In genomic region chr20:19120011-19120410, GRCh38 we compare ENCODE assay signal across 19 cellular contexts.
A peak's percentile ranks its signal among the peaks of the same experiment; 100 is the strongest.
DNase-seq lines count a peak whose midpoint lies in the region; ATAC-seq, FAIRE-seq and TF ChIP-seq lines count a peak whose summit lies in the region.
"Had no signal": no experiment of that assay in that cellular context is flagged by ENCODE, and none has a peak within 500 bp of the region (broad histone marks: within the 10 kb centered on the region; RNA-seq: fewer than 3 reads in every experiment).

No MANE protein-coding gene starts in this region.

- TF ChIP-seq EP300 in esophagus muscularis mucosa (IDR thresholded peaks at IDR 0.05): no peak

- H3K27me3 ChIP-seq in bronchial epithelial cell (ENCODE audit: control insufficient read depth, insufficient read depth, low read length) (no peaks in the 10 kb centered on the region), esophagus muscularis mucosa (no peaks in the 10 kb centered on the region), uterus (no peaks in the 10 kb centered on the region), Peyer's patch (no peaks in the 10 kb centered on the region)
- H3K27me3 ChIP-seq in naive thymus-derived CD4-positive, alpha-beta T cell (ENCODE audit: control insufficient read depth in 2 of 2, insufficient read depth in 2 of 2, low read length in 2 of 2): no peaks in the 10 kb centered on the region

- ATAC-seq in HG03378 (IDR thresholded peaks at IDR 0.05; ENCODE audit: unreplicated experiment): no peak
- ATAC-seq in naive thymus-derived CD4-positive, alpha-beta T cell: no peak

- TF ChIP-seq POLR2A in esophagus muscularis mucosa (IDR thresholded peaks at IDR 0.05; ENCODE audit: low read depth) (no peak), uterus (IDR thresholded peaks at IDR 0.05) (no peak), Peyer's patch (IDR thresholded peaks at IDR 0.05) (no peak)

- H3K4me3 ChIP-seq in bronchial epithelial cell (ENCODE audit: low read depth, low read length) (no peak overlapping the region), esophagus muscularis mucosa (no peak overlapping the region), uterus (no peak overlapping the region), Peyer's patch (no peak overlapping the region)
- no peak overlapping the region for H3K4me3 ChIP-seq in naive thymus-derived CD4-positive, alpha-beta T cell (ENCODE audit: low read length)
- H3K4me3 ChIP-seq: HAP-1 had no signal

- no peak overlapping the region for H3K4me3 Mint-ChIP-seq in osteocyte (ENCODE audit: unreplicated experiment)
- H3K4me3 Mint-ChIP-seq in naive thymus-derived CD4-positive, alpha-beta T cell: no peak overlapping the region
- H3K4me3 Mint-ChIP-seq: CD4-positive, alpha-beta memory T cell; HFFc6 had no signal

- FAIRE-seq in bronchial epithelial cell (lab: Jason Lieb, UNC): peak; percentile 62
- FAIRE-seq: G401.6, GM12892, H54 had no signal

- no peaks in the 10 kb centered on the region for H3K36me3 ChIP-seq in bronchial epithelial cell (ENCODE audit: control insufficient read depth, insufficient read depth, low read length)
- H3K36me3 ChIP-seq in esophagus muscularis mucosa: no peaks in the 10 kb centered on the region
- H3K36me3 ChIP-seq in uterus: no peaks in the 10 kb centered on the region
- H3K36me3 ChIP-seq in Peyer's patch: no peaks in the 10 kb centered on the region
- no peaks in the 10 kb centered on the region for H3K36me3 ChIP-seq in naive thymus-derived CD4-positive, alpha-beta T cell (ENCODE audit: control insufficient read depth in 2 of 3, insufficient read depth in 3 of 3, low read length in 3 of 3)
- H3K36me3 ChIP-seq: HAP-1 had no signal

- H3K4me1 ChIP-seq in esophagus muscularis mucosa (peaks cover 0 to 3% (median 0%) of the 10 kb centered on the region in 4 donors), uterus (peaks cover 0 to 4% of the 10 kb centered on the region in 2 donors), Peyer's patch (no peaks in the 10 kb centered on the region)
- no peaks in the 10 kb centered on the region for H3K4me1 ChIP-seq in naive thymus-derived CD4-positive, alpha-beta T cell (ENCODE audit: control insufficient read depth in 2 of 2, insufficient read depth in 2 of 2, low read length in 2 of 2)
- H3K4me1 ChIP-seq: HAP-1 had no signal

- POLR2A ChIA-PET in naive thymus-derived CD4-positive, alpha-beta T cell (lab: Charles Lee): no interaction called here

- H3K4me1 Mint-ChIP-seq in osteocyte (ENCODE audit: unreplicated experiment): no peaks in the 10 kb centered on the region
- H3K4me1 Mint-ChIP-seq in naive thymus-derived CD4-positive, alpha-beta T cell: no peaks in the 10 kb centered on the region
- H3K4me1 Mint-ChIP-seq: CD4-positive, alpha-beta memory T cell had no signal

- no peak for DNase-seq in bronchial epithelial cell (ENCODE audit: low read depth)
- peak; percentile 91 for DNase-seq in esophagus muscularis mucosa (ENCODE audit: extremely low spot score)
- peak; percentile 51 for DNase-seq in osteocyte (ENCODE audit: extremely low spot score, unreplicated experiment)
- DNase-seq in uterus: peak in 1 of 2 donors; percentile 24
- no peak for DNase-seq in Peyer's patch
- no peak for DNase-seq in naive thymus-derived CD4-positive, alpha-beta T cell
- DNase-seq: C1 segment of cervical spinal cord; Calu3; CD4-positive, alpha-beta memory T cell; COR-L47; DMS53; DMS79 treated with DMSO at 0.1 percent for 48 hours; GOT3; HFFc6 had no signal

- H3K9me3 ChIP-seq in esophagus muscularis mucosa (no peaks in the 10 kb centered on the region), uterus (no peaks in the 10 kb centered on the region), Peyer's patch (no peaks in the 10 kb centered on the region)
- H3K9me3 ChIP-seq in naive thymus-derived CD4-positive, alpha-beta T cell (ENCODE audit: control insufficient read depth in 2 of 3, low read length in 3 of 3): no peaks in the 10 kb centered on the region
- H3K9me3 ChIP-seq: HAP-1 had no signal

- intact Hi-C loops in esophagus muscularis mucosa (cut with DNase I) (no loop called here), uterus (cut with DNase I; ENCODE audit: low total_unique reads) (no loop called here)
- intact Hi-C loops in naive thymus-derived CD4-positive, alpha-beta T cell (cut with micrococcal nuclease): no loop called here

- H3K36me3 Mint-ChIP-seq in osteocyte (ENCODE audit: unreplicated experiment): no peaks in the 10 kb centered on the region
- no peaks in the 10 kb centered on the region for H3K36me3 Mint-ChIP-seq in naive thymus-derived CD4-positive, alpha-beta T cell
- H3K36me3 Mint-ChIP-seq: CD4-positive, alpha-beta memory T cell had no signal

- no peak overlapping the region for H3K27ac Mint-ChIP-seq in osteocyte (ENCODE audit: unreplicated experiment)
- H3K27ac Mint-ChIP-seq in naive thymus-derived CD4-positive, alpha-beta T cell: peak overlapping the region in 1 of 9 donors; percentile 3
- H3K27ac Mint-ChIP-seq: CD4-positive, alpha-beta memory T cell; HFFc6 had no signal

- H3K9me3 Mint-ChIP-seq in osteocyte (ENCODE audit: unreplicated experiment): peaks cover 14% of the 10 kb centered on the region
- peaks cover 0 to 7% (median 0%) of the 10 kb centered on the region in 11 donors for H3K9me3 Mint-ChIP-seq in naive thymus-derived CD4-positive, alpha-beta T cell

- H3K27ac ChIP-seq in esophagus muscularis mucosa (replicated peaks in 1 of 4) (no peak overlapping the region), uterus (peak overlapping the region; percentile 56 to 68), Peyer's patch (peak overlapping the region in 1 of 4 donors; percentile 85)
- H3K27ac ChIP-seq in naive thymus-derived CD4-positive, alpha-beta T cell (ENCODE audit: low read depth, low read length): no peak overlapping the region

- TF ChIP-seq CTCF in bronchial epithelial cell (IDR thresholded peaks at IDR 0.05; ENCODE audit: insufficient read depth, low read length, severe bottlenecking) (no peak), esophagus muscularis mucosa (IDR thresholded peaks at IDR 0.05) (no peak), osteocyte (IDR thresholded peaks at IDR 0.05) (no peak), uterus (IDR thresholded peaks at IDR 0.05) (no peak), Peyer's patch (IDR thresholded peaks at IDR 0.05) (no peak)

- no peaks in the 10 kb centered on the region for H3K27me3 Mint-ChIP-seq in osteocyte (ENCODE audit: unreplicated experiment)
- H3K27me3 Mint-ChIP-seq in naive thymus-derived CD4-positive, alpha-beta T cell: peaks cover 0 to 13% (median 0%) of the 10 kb centered on the region in 5 donors
- H3K27me3 Mint-ChIP-seq: CD4-positive, alpha-beta memory T cell had no signal

- WGBS in esophagus muscularis mucosa: 97% methylated on average over 9 of the region's 9 CpGs

- CTCF ChIA-PET in naive thymus-derived CD4-positive, alpha-beta T cell (lab: Charles Lee): no interaction called here

Comparison
In these comparisons a context has a peak if more than half of its experiments do, and no peak if none do; other contexts are left out.
1. DNase-seq: peak in esophagus muscularis mucosa (single experiment) and osteocyte (single experiment); none in bronchial epithelial cell (single experiment), Peyer's patch (0 of 3) and naive thymus-derived CD4-positive, alpha-beta T cell (0 of 9).
2. H3K27ac ChIP-seq: peak in uterus (2 of 2); none in esophagus muscularis mucosa (0 of 4) and naive thymus-derived CD4-positive, alpha-beta T cell (single experiment).